Comparison of ENCODE assay signal across 14 cellular contexts in the genomic region with DNA sequence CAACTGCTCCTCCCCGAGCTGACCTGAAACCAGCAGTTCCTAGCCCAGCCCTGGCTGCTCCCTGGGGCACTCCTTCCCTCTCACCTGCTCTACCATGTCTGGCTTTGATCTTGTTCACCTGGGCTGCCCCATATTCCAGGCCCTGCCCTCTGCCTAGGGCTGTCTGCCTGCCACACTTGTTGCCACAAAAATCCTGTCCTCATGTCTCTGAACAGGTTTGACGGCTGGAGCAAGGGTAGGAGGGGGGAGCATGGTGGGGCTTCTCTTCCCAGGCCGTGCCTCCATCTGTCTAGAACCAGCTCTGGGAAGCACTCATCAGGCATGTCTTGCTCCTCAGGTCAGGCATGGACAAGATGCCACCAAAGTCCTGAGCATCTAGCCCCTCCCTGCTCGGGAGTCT. TPM values are rescaled to one million over a fixed set of nuclear protein-coding genes. Genes with fewer than 3 reads are reported as not detected.
A peak's percentile ranks its signal among the peaks of the same experiment; 100 is the strongest.
DNase-seq lines count a peak whose midpoint lies in the region; ATAC-seq and TF ChIP-seq lines count a peak whose summit lies in the region.
"Had no signal": no experiment of that assay in that cellular context is flagged by ENCODE, and none has a peak within 500 bp of the region (broad histone marks: within the 10 kb centered on the region; RNA-seq: fewer than 3 reads in every experiment).

No MANE protein-coding gene starts in this region.

- H4K8ac ChIP-seq in mesendoderm (ENCODE audit: low read depth, low read length): no peak overlapping the region

- no peak for ATAC-seq in omental fat pad (ENCODE audit: low FRiP score)
- ATAC-seq: CD8-positive, alpha-beta T cell had no signal

- no peak overlapping the region for H2BK5ac ChIP-seq in mesendoderm (ENCODE audit: low read length)

- no peak for TF ChIP-seq CTCF in dorsolateral prefrontal cortex (IDR thresholded peaks at IDR 0.05 in 54 of 56, conservative IDR thresholded peaks at IDR 0.05 in 2 of 56; ENCODE audit: low read depth in 1 of 56, partially characterized antibody in 56 of 56)
- no peak for TF ChIP-seq CTCF in uterus (IDR thresholded peaks at IDR 0.05)
- no peak for TF ChIP-seq CTCF in omental fat pad (IDR thresholded peaks at IDR 0.05)

- no peaks in the 10 kb centered on the region for H3K79me1 ChIP-seq in mesendoderm (ENCODE audit: low read length)

- no peak overlapping the region for H3K56ac ChIP-seq in mesendoderm (ENCODE audit: low read length)

- no peak overlapping the region for H2BK120ac ChIP-seq in mesendoderm (ENCODE audit: low read depth, low read length)

- H2BK15ac ChIP-seq in mesendoderm (replicated peaks; ENCODE audit: low read depth): no peak overlapping the region

- H3K18ac ChIP-seq in mesendoderm (ENCODE audit: low read length): no peak overlapping the region

- WGBS in mesendoderm (ENCODE audit: extremely low coverage, insufficient coverage, low lambda C conversion rate): no CpG with 5 or more reads among the region's 4 CpGs

- no peaks in the 10 kb centered on the region for H3K9me3 ChIP-seq in uterus
- H3K9me3 ChIP-seq: Peyer's patch had no signal

- intact Hi-C loops in dorsolateral prefrontal cortex (cut with DNase I): loop anchor here in 1 of 2 donors (5.0 kb wide), 1 partner anchor 77 kb away; no protein-coding TSS in a partner anchor
- intact Hi-C loops in uterus (cut with DNase I; ENCODE audit: low total_unique reads): loop anchor here (10.0 kb wide), 1 partner anchor 250 kb away; the partner anchor contains the start of gene PPM1J

- DNase-seq in SIG-M5 treated with dmso at 0.1 percent for 504 hours (lab: John Stamatoyannopoulos, UW; ENCODE audit: unreplicated experiment) (peak; percentile 38), SIG-M5 (lab: John Stamatoyannopoulos, UW) (no peak), dorsolateral prefrontal cortex (no peak), mesendoderm (peak; percentile 18), uterus (no peak), MV-4-11 (lab: John Stamatoyannopoulos, UW) (no peak), globus pallidus (ENCODE audit: low spot score) (no peak), omental fat pad (ENCODE audit: low spot score) (no peak)
- DNase-seq: activated CD4-positive, alpha-beta T cell treated with anti-CD3 and anti-CD28 coated beads for 4 hours; activated T-cell treated with anti-CD3 and anti-CD28 coated beads, Interleukin-2, amount 50 U/mL, for 24 hours; CD8-positive, alpha-beta T cell; KG1; stimulated activated CD4-positive, alpha-beta T cell treated with anti-CD3 and anti-CD28 coated beads, Interleukin-2, amount 100 ng/mL, for 48 hours had no signal

- TF ChIP-seq POLR2A in uterus (IDR thresholded peaks at IDR 0.05): no peak

- no peaks in the 10 kb centered on the region for H3K79me2 ChIP-seq in mesendoderm (ENCODE audit: control insufficient read depth, insufficient read depth, low read length)

- no peaks in the 10 kb centered on the region for H3K36me3 ChIP-seq in mesendoderm (ENCODE audit: control insufficient read depth, insufficient read depth, low read length)
- H3K36me3 ChIP-seq in uterus: no peaks in the 10 kb centered on the region
- H3K36me3 ChIP-seq: Peyer's patch had no signal

- peaks cover 11% of the 10 kb centered on the region for H3K4me1 ChIP-seq in mesendoderm (ENCODE audit: control insufficient read depth, low read depth, low read length)
- no peaks in the 10 kb centered on the region for H3K4me1 ChIP-seq in uterus

- peak overlapping the region in 43 of 59 donors; percentile 5 to 93 (median 53) for H3K27ac ChIP-seq in dorsolateral prefrontal cortex
- no peak overlapping the region for H3K27ac ChIP-seq in mesendoderm (ENCODE audit: low read depth, low read length)
- H3K27ac ChIP-seq in uterus: peak overlapping the region; percentile 45 to 85

- H2AK5ac ChIP-seq in mesendoderm (ENCODE audit: low read length): no peak overlapping the region

- H3K4me3 ChIP-seq in dorsolateral prefrontal cortex: no peak overlapping the region
- no peak overlapping the region for H3K4me3 ChIP-seq in mesendoderm (ENCODE audit: low read length)
- no peak overlapping the region for H3K4me3 ChIP-seq in uterus
- H3K4me3 ChIP-seq: Peyer's patch had no signal

- H3K23ac ChIP-seq in mesendoderm (ENCODE audit: low read length): no peak overlapping the region

- no peak overlapping the region for H3K4me2 ChIP-seq in mesendoderm (ENCODE audit: low read length)

- no peak overlapping the region for H3K4ac ChIP-seq in mesendoderm (ENCODE audit: low read depth, low read length)

- no peak overlapping the region for H3K9ac ChIP-seq in mesendoderm (ENCODE audit: low read length)

- no peak overlapping the region for H4K5ac ChIP-seq in mesendoderm (ENCODE audit: low read length)

- no peaks in the 10 kb centered on the region for H3K27me3 ChIP-seq in dorsolateral prefrontal cortex
- H3K27me3 ChIP-seq in mesendoderm (ENCODE audit: insufficient read depth, low read length, poor library complexity): no peaks in the 10 kb centered on the region
- H3K27me3 ChIP-seq in uterus: no peaks in the 10 kb centered on the region
- H3K27me3 ChIP-seq: Peyer's patch had no signal

RNA-seq across cellular contexts. Expression of gene WNT2B, which starts 44.3 kb away (rescaled TPM):
- total RNA-seq in dorsolateral prefrontal cortex (10 to 100 TPM in 58 of 120 experiments, 1 to 10 TPM in 62; 5.9 to 22.8 (median 10.0) TPM), uterus (10 to 100 TPM in 2 of 4 donors, 1 to 10 TPM in 1, under 1 TPM in 1; 0.59 to 45.3 (median 9.1) TPM), omental fat pad (10 to 100 TPM in 3 of 4 donors, 1 to 10 TPM in 1; 5.0 to 14.3 (median 11.9) TPM)
- polyA plus RNA-seq in mesendoderm (2013, experiment 1 of 2): 2.6 TPM
- polyA plus RNA-seq in mesendoderm (2013, experiment 2 of 2): 2.7 TPM

Comparison
In these comparisons a context has a peak if more than half of its experiments do, and no peak if none do; other contexts are left out.
1. DNase-seq: peak in SIG-M5 treated with dmso at 0.1 percent for 504 hours (single experiment) and mesendoderm (single experiment); none in SIG-M5 (single experiment), dorsolateral prefrontal cortex (0 of 10), uterus (0 of 2), MV-4-11 (single experiment), globus pallidus (single experiment) and omental fat pad (single experiment).